In genomic region chr21:44139776-44140551, GRCh38 we compare ENCODE assay signal across 7 cellular contexts. TPM values are rescaled to one million over a fixed set of nuclear protein-coding genes. Genes with fewer than 3 reads are reported as not detected.
DNase-seq lines count a peak whose midpoint lies in the region; ATAC-seq, FAIRE-seq and TF ChIP-seq lines count a peak whose summit lies in the region.
"Not testable (repeated sequence)": the region's sequence is repeated elsewhere in the genome, so short reads cannot be mapped to it uniquely, and the experiment has no call there.

No MANE protein-coding gene starts in this region.

- H2BK15ac ChIP-seq in IMR-90 (ENCODE audit: low read depth, low read length) = not testable (repeated sequence)

- H3K4me1 ChIP-seq in IMR-90 (ENCODE audit: control insufficient read depth, insufficient read depth, low read length); endothelial cell of umbilical vein (ENCODE audit: control insufficient read depth, extremely low read depth, insufficient read depth, low read length); right cardiac atrium (ENCODE audit: control insufficient read depth, insufficient read depth, low read length): not testable (repeated sequence)

- H2BK5ac ChIP-seq in IMR-90 (ENCODE audit: low read depth, low read length, poor library complexity, severe bottlenecking) = not testable (repeated sequence)

- not testable (repeated sequence) for H4K8ac ChIP-seq in IMR-90 (ENCODE audit: low read depth in 2 of 2, low read length in 2 of 2)

- not testable (repeated sequence) for H3K27me3 ChIP-seq in IMR-90 (ENCODE audit: control insufficient read depth, insufficient read depth, low read length); endothelial cell of umbilical vein (ENCODE audit: control insufficient read depth in 2 of 2, insufficient read depth in 2 of 2, low read length in 2 of 2); right cardiac atrium (ENCODE audit: control insufficient read depth, insufficient read depth)

- H3K56ac ChIP-seq in IMR-90 (ENCODE audit: extremely low read depth, insufficient read depth, low read length) = not testable (repeated sequence)

- not testable (repeated sequence) for H3K36me3 Mint-ChIP-seq in activated naive CD4-positive, alpha-beta T cell treated with anti-CD3 and anti-CD28 coated beads, Interleukin-2, amount 10 ng/mL, durations not matched to agents 7 days and 5 days; naive B cell; stimulated activated effector memory CD8-positive, alpha-beta T cell treated with anti-CD3 and anti-CD28 coated beads, Interleukin-12 subunit alpha, Interleukin-12 subunit beta, amount 100 ng/mL, for 72 hours

- H3K27ac ChIP-seq in IMR-90 (ENCODE audit: insufficient read depth, low read length); right cardiac atrium (ENCODE audit: low read length): not testable (repeated sequence)
- H3K27ac ChIP-seq in endothelial cell of umbilical vein (ENCODE audit: insufficient read depth, low read depth, low read length) = peak overlapping the region; percentile 82

- H3K4me2 ChIP-seq in IMR-90 (ENCODE audit: low read depth, low read length); endothelial cell of umbilical vein (ENCODE audit: insufficient read depth, low read length): not testable (repeated sequence)

- dilution Hi-C loops in IMR-90 (cut with HindIII; ENCODE audit: low sequenced_read_pairs, unreplicated experiment); endothelial cell of umbilical vein (cut with MboI; ENCODE audit: extremely low pct_ligation_motif_present, low sequenced_read_pairs): not testable (repeated sequence)

- WGBS in IMR-90 (ENCODE audit: extremely low coverage in 2 of 2, insufficient read length in 1 of 2), 2 experiments = no CpG with 5 or more reads among the region's 30 CpGs
- 49% methylated on average over 6 of the region's 30 CpGs for WGBS in right cardiac atrium

- H4K20me1 ChIP-seq in IMR-90 (ENCODE audit: insufficient read depth, low read length); endothelial cell of umbilical vein (replicated peaks; ENCODE audit: control insufficient read depth, extremely low read depth, insufficient read depth, low read length): not testable (repeated sequence)

- in situ Hi-C loops in IMR-90 (cut with MboI; ENCODE audit: low sequenced_read_pairs) = not testable (repeated sequence)

- H3K27ac Mint-ChIP-seq in activated naive CD4-positive, alpha-beta T cell treated with anti-CD3 and anti-CD28 coated beads, Interleukin-2, amount 10 ng/mL, durations not matched to agents 7 days and 5 days = peak overlapping the region; percentile 60
- H3K27ac Mint-ChIP-seq in naive B cell = peak overlapping the region in 3 of 6 donors; percentile 22 to 47 (median 41)
- not testable (repeated sequence) for H3K27ac Mint-ChIP-seq in stimulated activated effector memory CD8-positive, alpha-beta T cell treated with anti-CD3 and anti-CD28 coated beads, Interleukin-12 subunit alpha, Interleukin-12 subunit beta, amount 100 ng/mL, for 72 hours

- peak; percentile 50; the same call in 1 of the 2 replicates for ATAC-seq in IMR-90 (ENCODE audit: low read depth)
- ATAC-seq in right cardiac atrium = peak; percentile 38 to 68
- ATAC-seq in naive B cell (ENCODE audit: low read depth in 2 of 2) = peak in 1 of 2 donors; percentile 10
- peak; percentile 44 for ATAC-seq in stimulated activated effector memory CD8-positive, alpha-beta T cell treated with anti-CD3 and anti-CD28 coated beads, Interleukin-12 subunit alpha, Interleukin-12 subunit beta, amount 100 ng/mL, for 72 hours

- TF ChIP-seq POLR2A in IMR-90 (IDR thresholded peaks at IDR 0.05; ENCODE audit: low read depth, low read length); endothelial cell of umbilical vein (IDR thresholded peaks at IDR 0.05; ENCODE audit: low read depth, low read length): not testable (repeated sequence)

- not testable (repeated sequence) for H4K5ac ChIP-seq in IMR-90 (ENCODE audit: low read depth, low read length)

- CTCF ChIA-PET in IMR-90 (lab: Yijun Ruan, JAX); activated naive CD4-positive, alpha-beta T cell treated with anti-CD3 and anti-CD28 coated beads, Interleukin-2, amount 10 ng/mL, durations not matched to agents 7 days and 5 days (lab: Charles Lee); endothelial cell of umbilical vein (lab: Charles Lee): not testable (repeated sequence)

- not testable (repeated sequence) for H4K91ac ChIP-seq in IMR-90 (ENCODE audit: insufficient read depth, low read depth, low read length)

- not testable (repeated sequence) for H2AK5ac ChIP-seq in IMR-90 (ENCODE audit: low read depth, low read length)

- H3K27me3 Mint-ChIP-seq in activated naive CD4-positive, alpha-beta T cell treated with anti-CD3 and anti-CD28 coated beads, Interleukin-2, amount 10 ng/mL, durations not matched to agents 7 days and 5 days; naive B cell: not testable (repeated sequence)

- not testable (repeated sequence) for H3K9me3 ChIP-seq in IMR-90 (ENCODE audit: control insufficient read depth, insufficient read depth, low read length); endothelial cell of umbilical vein (replicated peaks; ENCODE audit: control insufficient read depth, insufficient read depth, low read length); right cardiac atrium (ENCODE audit: control insufficient read depth, low read length)

- TF ChIP-seq CTCF in IMR-90 (conservative IDR thresholded peaks at IDR 0.05; ENCODE audit: low read depth, low read length); endothelial cell of umbilical vein (IDR thresholded peaks at IDR 0.05; ENCODE audit: extremely low read depth in 1 of 2, insufficient read depth in 1 of 2, low read depth in 1 of 2, low read length in 2 of 2): not testable (repeated sequence)

- not testable (repeated sequence) for H3K4me3 ChIP-seq in IMR-90 (ENCODE audit: insufficient read depth, low read depth, low read length); endothelial cell of umbilical vein (replicated peaks in 1 of 3; ENCODE audit: insufficient read depth in 1 of 3, low read depth in 1 of 3, low read length in 3 of 3); right cardiac atrium (ENCODE audit: low read length)

- not testable (repeated sequence) for H3K4me1 Mint-ChIP-seq in activated naive CD4-positive, alpha-beta T cell treated with anti-CD3 and anti-CD28 coated beads, Interleukin-2, amount 10 ng/mL, durations not matched to agents 7 days and 5 days; naive B cell; stimulated activated effector memory CD8-positive, alpha-beta T cell treated with anti-CD3 and anti-CD28 coated beads, Interleukin-12 subunit alpha, Interleukin-12 subunit beta, amount 100 ng/mL, for 72 hours

- intact Hi-C loops in IMR-90 (cut with micrococcal nuclease); endothelial cell of umbilical vein (cut with micrococcal nuclease); right cardiac atrium (cut with DNase I): not testable (repeated sequence)

- H2BK120ac ChIP-seq in IMR-90 (ENCODE audit: low read depth, low read length) = not testable (repeated sequence)

- not testable (repeated sequence) for H3K14ac ChIP-seq in IMR-90 (replicated peaks; ENCODE audit: low read depth, low read length)

- H3K36me3 ChIP-seq in IMR-90 (ENCODE audit: control insufficient read depth, insufficient read depth, low read length); endothelial cell of umbilical vein (ENCODE audit: control insufficient read depth in 2 of 2, extremely low read depth in 1 of 2, insufficient read depth in 2 of 2, low read length in 2 of 2): not testable (repeated sequence)

- H2AFZ ChIP-seq in IMR-90 (replicated peaks; ENCODE audit: low read length, poor library complexity); endothelial cell of umbilical vein (ENCODE audit: low read depth, low read length): not testable (repeated sequence)

- not testable (repeated sequence) for H2AK9ac ChIP-seq in IMR-90 (replicated peaks; ENCODE audit: low read depth, low read length, poor library complexity)

- FAIRE-seq in endothelial cell of umbilical vein (lab: Jason Lieb, UNC) = peak; percentile 99

- POLR2A ChIA-PET in IMR-90 (lab: Charles Lee; ENCODE audit: unreplicated experiment); endothelial cell of umbilical vein (lab: Charles Lee): not testable (repeated sequence)

- not testable (repeated sequence) for H3K18ac ChIP-seq in IMR-90 (ENCODE audit: low read depth, low read length)

- DNase-seq in IMR-90; activated naive CD4-positive, alpha-beta T cell treated with anti-CD3 and anti-CD28 coated beads, Interleukin-2, amount 10 ng/mL, durations not matched to agents 7 days and 5 days; endothelial cell of umbilical vein (ENCODE audit: low read depth, low spot score); stimulated activated effector memory CD8-positive, alpha-beta T cell treated with anti-CD3 and anti-CD28 coated beads, Interleukin-12 subunit alpha, Interleukin-12 subunit beta, amount 100 ng/mL, for 72 hours (ENCODE audit: low spot score in 2 of 2): not testable (repeated sequence)
- peak; percentile 11 for DNase-seq in activated CD8-positive, alpha-beta memory T cell treated with anti-CD3 and anti-CD28 coated beads for 24 hours
- DNase-seq in right cardiac atrium (peak in 1 of 3 donors; percentile 49), naive B cell (peak; percentile 8)

- not testable (repeated sequence) for H3K79me1 ChIP-seq in IMR-90 (ENCODE audit: low read depth in 1 of 2, low read length in 2 of 2)

- not testable (repeated sequence) for H3K79me2 ChIP-seq in endothelial cell of umbilical vein (ENCODE audit: control insufficient read depth, insufficient read depth, low read length)

- not testable (repeated sequence) for H2BK20ac ChIP-seq in IMR-90 (ENCODE audit: low read depth, low read length)

- H3K23ac ChIP-seq in IMR-90 (ENCODE audit: low read depth, low read length) = not testable (repeated sequence)

- H3K4ac ChIP-seq in IMR-90 (ENCODE audit: low read depth, low read length) = not testable (repeated sequence)

- H3K9me3 Mint-ChIP-seq in activated naive CD4-positive, alpha-beta T cell treated with anti-CD3 and anti-CD28 coated beads, Interleukin-2, amount 10 ng/mL, durations not matched to agents 7 days and 5 days; naive B cell; stimulated activated effector memory CD8-positive, alpha-beta T cell treated with anti-CD3 and anti-CD28 coated beads, Interleukin-12 subunit alpha, Interleukin-12 subunit beta, amount 100 ng/mL, for 72 hours: not testable (repeated sequence)

- H3K9ac ChIP-seq in IMR-90 (ENCODE audit: low read depth, low read length); endothelial cell of umbilical vein (replicated peaks; ENCODE audit: extremely low read depth, insufficient read depth, low read length): not testable (repeated sequence)

- H3K9me1 ChIP-seq in IMR-90 (ENCODE audit: insufficient read depth, low read length); endothelial cell of umbilical vein (replicated peaks; ENCODE audit: control insufficient read depth, extremely low read depth, insufficient read depth, low read length): not testable (repeated sequence)

- not testable (repeated sequence) for H3K4me3 Mint-ChIP-seq in activated naive CD4-positive, alpha-beta T cell treated with anti-CD3 and anti-CD28 coated beads, Interleukin-2, amount 10 ng/mL, durations not matched to agents 7 days and 5 days; naive B cell; stimulated activated effector memory CD8-positive, alpha-beta T cell treated with anti-CD3 and anti-CD28 coated beads, Interleukin-12 subunit alpha, Interleukin-12 subunit beta, amount 100 ng/mL, for 72 hours

- not testable (repeated sequence) for TF ChIP-seq RAD21 in IMR-90 (IDR thresholded peaks at IDR 0.05; ENCODE audit: low read length)

- BruUV-seq in IMR-90 (replicated peaks; lab: Mats Ljungman, UMichigan) = not testable (repeated sequence)
- BruUV-seq in endothelial cell of umbilical vein (replicated peaks; lab: Mats Ljungman, UMichigan) = TSS peak; percentile 58

RNA-seq across cellular contexts. Expression of gene GATD3, which starts 6.5 kb away (rescaled TPM):
- total RNA-seq in IMR-90 (2012; rRNA removed) = 18.1 and 21.9 TPM in 2 replicates
- 14.3 and 17.1 TPM in 2 replicates for polyA plus RNA-seq in IMR-90 (2012; rRNA removed)
- polyA plus RNA-seq in IMR-90 (2012; cell fraction: cytosol; rRNA removed) = 6.4 and 37.6 TPM in 2 replicates
- 32.5 and 55.2 TPM in 2 replicates for polyA plus RNA-seq in IMR-90 (2012; cell fraction: nucleus; rRNA removed; ENCODE audit: low replicate concordance)
- total RNA-seq in endothelial cell of umbilical vein = 7.6 and 43.2 TPM in 2 replicates
- polyA plus RNA-seq in endothelial cell of umbilical vein = 16.3 and 22.3 TPM in 2 replicates
- polyA plus RNA-seq in endothelial cell of umbilical vein (2011; cell fraction: cytosol; rRNA removed) = 11.8 and 16.1 TPM in 2 replicates
- polyA plus RNA-seq in endothelial cell of umbilical vein (2011; cell fraction: nucleus; rRNA removed) = 48.9 and 62.3 TPM in 2 replicates
- polyA plus RNA-seq in endothelial cell of umbilical vein (2012) = 27.0 and 43.5 TPM in 2 replicates
- polyA minus RNA-seq in endothelial cell of umbilical vein = 6.8 and 25.7 TPM in 2 replicates
- 17.3 TPM for polyA minus RNA-seq in endothelial cell of umbilical vein (2011; cell fraction: cytosol; rRNA and poly(A)+ RNA removed)
- polyA minus RNA-seq in endothelial cell of umbilical vein (2011; cell fraction: nucleus; rRNA and poly(A)+ RNA removed) = 11.1 and 15.4 TPM in 2 replicates
- 10 to 100 TPM in 3 of 4 donors, 1 to 10 TPM in 1; 7.0 to 83.1 (median 14.1) TPM for total RNA-seq in right cardiac atrium
- 12.1 TPM for polyA plus RNA-seq in right cardiac atrium
- polyA plus RNA-seq in naive B cell (ENCODE audit: low read depth in 6 of 6) = 10 to 100 TPM; 11.0 to 64.2 (median 33.9) TPM

RNA-seq across cellular contexts. Expression of gene PWP2, which starts 32.8 kb away (rescaled TPM):
- 7.0 and 7.8 TPM in 2 replicates for total RNA-seq in IMR-90 (2012; rRNA removed)
- 2.3 and 2.4 TPM in 2 replicates for polyA plus RNA-seq in IMR-90 (2012; rRNA removed)
- polyA plus RNA-seq in IMR-90 (2012; cell fraction: cytosol; rRNA removed) = 2.5 TPM in 2 replicates
- 5.6 and 10.8 TPM in 2 replicates for polyA plus RNA-seq in IMR-90 (2012; cell fraction: nucleus; rRNA removed; ENCODE audit: low replicate concordance)
- total RNA-seq in endothelial cell of umbilical vein = 7.2 and 31.8 TPM in 2 replicates
- 3.4 and 5.1 TPM in 2 replicates for polyA plus RNA-seq in endothelial cell of umbilical vein
- polyA plus RNA-seq in endothelial cell of umbilical vein (2011; cell fraction: cytosol; rRNA removed) = 2.7 TPM in 2 replicates
- 10.2 and 13.3 TPM in 2 replicates for polyA plus RNA-seq in endothelial cell of umbilical vein (2011; cell fraction: nucleus; rRNA removed)
- polyA plus RNA-seq in endothelial cell of umbilical vein (2012) = 17.9 and 20.3 TPM in 2 replicates
- polyA minus RNA-seq in endothelial cell of umbilical vein = 7.4 and 11.2 TPM in 2 replicates
- polyA minus RNA-seq in endothelial cell of umbilical vein (2011; cell fraction: cytosol; rRNA and poly(A)+ RNA removed) = 9.9 TPM
- 11.1 and 11.7 TPM in 2 replicates for polyA minus RNA-seq in endothelial cell of umbilical vein (2011; cell fraction: nucleus; rRNA and poly(A)+ RNA removed)
- total RNA-seq in right cardiac atrium = 1 to 10 TPM in 3 of 4 donors, under 1 TPM in 1; 0.94 to 8.9 (median 2.3) TPM
- polyA plus RNA-seq in right cardiac atrium = 1.6 TPM
- polyA plus RNA-seq in naive B cell (ENCODE audit: low read depth in 6 of 6) = 10 to 100 TPM in 1 of 6 donors, 1 to 10 TPM in 5; 1.3 to 10.7 (median 4.3) TPM
